In genomic region chr5:124951105-124951504, GRCh38 we compare ENCODE assay signal across 20 cellular contexts.
"Had no signal": no experiment of that assay in that cellular context is flagged by ENCODE, and none has a peak within 500 bp of the region (broad histone marks: within the 10 kb centered on the region; RNA-seq: fewer than 3 reads in every experiment).

No MANE protein-coding gene starts in this region.

- H3K9me3 Mint-ChIP-seq: endodermal cell had no signal

- H3K4me1 Mint-ChIP-seq: central memory CD8-positive, alpha-beta T cell had no signal

- ATAC-seq: foreskin keratinocyte, left lung had no signal

- H3K27ac Mint-ChIP-seq: activated T-cell treated with anti-CD3 and anti-CD28 coated beads, Interleukin-2, amount 50 U/mL, for 72 hours; endodermal cell; progenitor cell of endocrine pancreas had no signal

- H3K36me3 ChIP-seq: brain microvascular endothelial cell, colonic mucosa, left lung, thoracic aorta, upper lobe of left lung had no signal

- H3K4me1 ChIP-seq: colonic mucosa, foreskin keratinocyte had no signal

- H3K27me3 ChIP-seq: brain microvascular endothelial cell, colonic mucosa, foreskin keratinocyte, left lung, upper lobe of left lung had no signal

- H3K27me3 Mint-ChIP-seq: central memory CD8-positive, alpha-beta T cell; progenitor cell of endocrine pancreas had no signal

- H3K9me3 ChIP-seq: colonic mucosa, left lung, thoracic aorta, upper lobe of left lung had no signal

- H3K4me3 ChIP-seq: colonic mucosa, left lung, thoracic aorta, upper lobe of left lung had no signal

- DNase-seq: activated CD4-positive, CD25-positive, alpha-beta regulatory T cell treated with anti-CD3 and anti-CD28 coated beads, Interleukin-2, amount 50 U/mL, for 72 hours; activated CD8-positive, alpha-beta memory T cell treated with anti-CD3 and anti-CD28 coated beads for 24 hours; activated CD8-positive, alpha-beta memory T cell treated with anti-CD3 and anti-CD28 coated beads, Interleukin-2, amount 50 U/mL, for 48 hours; activated effector memory CD4-positive, alpha-beta T cell treated with anti-CD3 and anti-CD28 coated beads, Interleukin-2, amount 50 U/mL, for 16 hours; activated naive CD4-positive, alpha-beta T cell treated with anti-CD3 and anti-CD28 coated beads, Interleukin-2, amount 50 U/mL, for 16 hours; activated T-cell treated with anti-CD3 and anti-CD28 coated beads, Interleukin-2, amount 50 U/mL, for 72 hours; aorta; brain microvascular endothelial cell; colonic mucosa; endodermal cell; foreskin keratinocyte; kidney; left lung; midbrain; stimulated activated CD4-positive, alpha-beta T cell treated with anti-CD3 and anti-CD28 coated beads, Interleukin-2, amount 100 ng/mL, for 24 hours; upper lobe of left lung had no signal

- H3K27ac ChIP-seq: brain microvascular endothelial cell, colonic mucosa, foreskin keratinocyte, left lung, upper lobe of left lung had no signal

- H3K4me3 Mint-ChIP-seq: activated T-cell treated with anti-CD3 and anti-CD28 coated beads, Interleukin-2, amount 50 U/mL, for 72 hours; central memory CD8-positive, alpha-beta T cell; endodermal cell; neural crest cell had no signal

- FAIRE-seq: kidney had no signal
